ENCODE assay signal across 15 cellular contexts in the genomic region with DNA sequence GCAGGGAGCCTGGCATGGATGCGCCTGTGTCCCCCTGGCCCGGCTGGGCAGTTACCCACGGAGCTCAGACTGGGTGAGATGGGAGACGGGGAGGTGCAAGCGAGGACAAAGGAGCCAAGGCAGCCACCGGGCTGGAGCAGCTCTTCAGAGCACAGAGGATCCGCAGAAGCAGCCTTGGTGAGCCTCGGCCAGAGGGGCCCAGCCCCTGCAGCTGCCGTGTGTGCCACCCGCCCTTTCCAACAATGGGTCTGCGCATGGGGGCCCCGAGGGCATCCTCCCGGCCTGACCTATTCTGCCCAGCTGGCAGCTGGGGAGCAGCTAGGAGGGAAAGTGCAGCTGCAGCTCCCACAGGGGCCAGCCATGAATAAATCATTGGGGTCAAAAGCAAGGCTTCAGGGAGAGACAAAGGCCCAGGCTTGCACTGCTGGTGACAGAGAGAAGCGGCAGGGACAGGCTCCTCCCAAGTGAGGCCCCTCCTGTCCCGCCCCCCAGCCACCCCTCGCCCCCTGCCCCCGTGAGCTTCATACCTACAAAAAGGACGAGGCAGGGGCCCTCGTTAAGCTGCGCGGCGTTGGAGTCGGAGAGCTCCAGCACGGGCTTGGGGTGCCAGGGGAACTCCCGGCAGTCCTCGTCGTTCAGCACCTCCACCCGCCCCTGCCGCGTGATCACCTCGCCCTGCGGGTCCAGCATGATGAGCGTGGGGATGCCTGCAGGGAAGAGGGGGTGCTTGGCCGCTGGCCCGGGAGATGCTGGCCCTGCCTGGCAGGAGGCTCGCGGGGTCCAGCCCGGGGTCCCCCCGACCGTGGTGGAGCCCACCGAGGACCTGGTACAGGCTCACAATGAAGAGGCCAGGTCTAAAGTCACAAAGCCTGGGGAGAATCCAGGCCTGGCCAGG.
"Had no signal": no experiment of that assay in that cellular context is flagged by ENCODE, and none has a peak within 500 bp of the region (broad histone marks: within the 10 kb centered on the region; RNA-seq: fewer than 3 reads in every experiment).

No MANE protein-coding gene starts in this region.

- H3K27ac ChIP-seq: ascending aorta, breast epithelium, epithelial cell of prostate, thoracic aorta had no signal

- H3K27ac Mint-ChIP-seq: activated naive CD4-positive, alpha-beta T cell treated with anti-CD3 and anti-CD28 coated beads for 36 hours; dendritic cell treated with granulocyte-macrophage colony-stimulating factor and Interleukin-4, amounts not matched to agents 40 ng/mL and 50 ng/mL, for 4 days; effector memory CD8-positive, alpha-beta T cell; immature natural killer cell had no signal

- DNase-seq: activated naive CD4-positive, alpha-beta T cell treated with anti-CD3 and anti-CD28 coated beads for 36 hours; activated T-cell treated with anti-CD3 and anti-CD28 coated beads for 4 hours; cerebellar nuclear complex; effector memory CD8-positive, alpha-beta T cell; foreskin melanocyte; immature natural killer cell; stimulated activated CD4-positive, alpha-beta T cell treated with anti-CD3 and anti-CD28 coated beads, Interleukin-12 subunit alpha, Interleukin-12 subunit beta, amount 100 ng/mL, for 4 hours; stimulated activated CD4-positive, alpha-beta T cell treated with anti-CD3 and anti-CD28 coated beads, Interleukin-2, amount 100 ng/mL, for 24 hours; T-helper 2 cell had no signal

- H3K27me3 ChIP-seq: ascending aorta, breast epithelium, pancreas had no signal

- H3K4me1 Mint-ChIP-seq: immature natural killer cell had no signal

- H3K4me3 Mint-ChIP-seq: activated naive CD4-positive, alpha-beta T cell treated with anti-CD3 and anti-CD28 coated beads for 36 hours; dendritic cell treated with granulocyte-macrophage colony-stimulating factor and Interleukin-4, amounts not matched to agents 40 ng/mL and 50 ng/mL, for 4 days; effector memory CD8-positive, alpha-beta T cell; immature natural killer cell had no signal

- H3K9me3 ChIP-seq: ascending aorta, breast epithelium, pancreas, thoracic aorta had no signal

- H3K9me3 Mint-ChIP-seq: activated naive CD4-positive, alpha-beta T cell treated with anti-CD3 and anti-CD28 coated beads for 36 hours; dendritic cell treated with granulocyte-macrophage colony-stimulating factor and Interleukin-4, amounts not matched to agents 40 ng/mL and 50 ng/mL, for 4 days; effector memory CD8-positive, alpha-beta T cell; immature natural killer cell had no signal

- H3K36me3 Mint-ChIP-seq: immature natural killer cell had no signal

- H3K4me1 ChIP-seq: ascending aorta, breast epithelium had no signal

- H3K36me3 ChIP-seq: ascending aorta, breast epithelium, pancreas, thoracic aorta had no signal

- H3K4me3 ChIP-seq: ascending aorta, breast epithelium, thoracic aorta had no signal

- ATAC-seq: effector memory CD8-positive, alpha-beta T cell had no signal
